ENCODE assay signal across 9 cellular contexts in genomic region chr17:76909971-76910760, GRCh38. TPM values are rescaled to one million over a fixed set of nuclear protein-coding genes. Genes with fewer than 3 reads are reported as not detected.
A peak's percentile ranks its signal among the peaks of the same experiment; 100 is the strongest.
DNase-seq lines count a peak whose midpoint lies in the region; ATAC-seq and TF ChIP-seq lines count a peak whose summit lies in the region.
"Had no signal": no experiment of that assay in that cellular context is flagged by ENCODE, and none has a peak within 500 bp of the region (broad histone marks: within the 10 kb centered on the region; RNA-seq: fewer than 3 reads in every experiment).

No MANE protein-coding gene starts in this region.

- CTCF ChIA-PET in A673 (lab: Charles Lee): no interaction called here

- BruUV-seq in A673 (replicated peaks; lab: Mats Ljungman, UMichigan): no TSS peak

- no peaks in the 10 kb centered on the region for H3K9me3 Mint-ChIP-seq in activated T-helper 1 cell treated with anti-CD3 and anti-CD28 coated beads, Interleukin-12 subunit alpha, Interleukin-12 subunit beta, Interleukin-2, Interleukin-4 antibody, amounts not matched to agents 30 ng/mL and 10 ng/mL and 1 ng/mL, durations not matched to agents 14 hours and 24 hours and 36 hours
- no peaks in the 10 kb centered on the region for H3K9me3 Mint-ChIP-seq in chondrocyte (ENCODE audit: low read depth)

- H3K4me3 Mint-ChIP-seq in activated T-helper 1 cell treated with anti-CD3 and anti-CD28 coated beads, Interleukin-12 subunit alpha, Interleukin-12 subunit beta, Interleukin-2, Interleukin-4 antibody, amounts not matched to agents 30 ng/mL and 10 ng/mL and 1 ng/mL, durations not matched to agents 14 hours and 24 hours and 36 hours: no peak overlapping the region
- H3K4me3 Mint-ChIP-seq in chondrocyte (ENCODE audit: unreplicated experiment): no peak overlapping the region
- H3K4me3 Mint-ChIP-seq: immature natural killer cell had no signal

- no peak for TF ChIP-seq CTCF in A673 (conservative IDR thresholded peaks at IDR 0.05; ENCODE audit: low read depth, low read length)
- TF ChIP-seq CTCF in chondrocyte (IDR thresholded peaks at IDR 0.05): no peak

- no peak overlapping the region for H3K4me3 ChIP-seq in A673 (ENCODE audit: low read depth, low read length, poor library complexity, severe bottlenecking)

- peaks cover 4% of the 10 kb centered on the region for H3K27me3 Mint-ChIP-seq in activated T-helper 1 cell treated with anti-CD3 and anti-CD28 coated beads, Interleukin-12 subunit alpha, Interleukin-12 subunit beta, Interleukin-2, Interleukin-4 antibody, amounts not matched to agents 30 ng/mL and 10 ng/mL and 1 ng/mL, durations not matched to agents 14 hours and 24 hours and 36 hours (ENCODE audit: insufficient read depth)
- H3K27me3 Mint-ChIP-seq in chondrocyte (ENCODE audit: low read depth): peaks cover 24% of the 10 kb centered on the region

- intact Hi-C loops in A673 (cut with micrococcal nuclease; ENCODE audit: unreplicated experiment): no loop called here
- intact Hi-C loops in activated T-helper 1 cell treated with anti-CD3 and anti-CD28 coated beads, Interleukin-12 subunit alpha, Interleukin-12 subunit beta, Interleukin-2, Interleukin-4 antibody, amounts not matched to agents 30 ng/mL and 10 ng/mL and 1 ng/mL, durations not matched to agents 14 hours and 24 hours and 36 hours (cut with micrococcal nuclease): no loop called here

- no peaks in the 10 kb centered on the region for H3K4me1 ChIP-seq in A673 (ENCODE audit: insufficient read depth, low read length, poor library complexity, severe bottlenecking)

- DNase-seq in A673 (ENCODE audit: low spot score): peak; percentile 41
- DNase-seq in HuH-7.5 (ENCODE audit: low spot score): peak; percentile 78
- DNase-seq in activated T-helper 1 cell treated with anti-CD3 and anti-CD28 coated beads, Interleukin-12 subunit alpha, Interleukin-12 subunit beta, Interleukin-2, Interleukin-4 antibody, amounts not matched to agents 30 ng/mL and 10 ng/mL and 1 ng/mL, durations not matched to agents 14 hours and 24 hours and 36 hours (ENCODE audit: low spot score): peak; percentile 35
- DNase-seq in hepatic stellate cell (ENCODE audit: low spot score): peak; percentile 63
- DNase-seq in stimulated activated CD4-positive, alpha-beta T cell treated with anti-CD3 and anti-CD28 coated beads, TNF-alpha, amount 100 ng/mL, for 24 hours (ENCODE audit: low read depth in 3 of 3): peak in 2 of 3 experiments; percentile 4 to 19
- no peak for DNase-seq in cortex of kidney (lab: John Stamatoyannopoulos, UW)
- DNase-seq in chondrocyte (ENCODE audit: low spot score): no peak

- H3K9me3 ChIP-seq in A673 (ENCODE audit: low read depth, low read length, poor library complexity, severe bottlenecking): no peaks in the 10 kb centered on the region

- POLR2A ChIA-PET in A673 (lab: Charles Lee; ENCODE audit: low non-redundant PET): no interaction called here

- no peaks in the 10 kb centered on the region for H3K27me3 ChIP-seq in A673 (replicated peaks; ENCODE audit: insufficient read depth, low read depth, low read length, poor library complexity)

- no peaks in the 10 kb centered on the region for H3K36me3 ChIP-seq in A673 (ENCODE audit: insufficient read depth, low read length, poor library complexity, severe bottlenecking)

- no peaks in the 10 kb centered on the region for H3K4me1 Mint-ChIP-seq in activated T-helper 1 cell treated with anti-CD3 and anti-CD28 coated beads, Interleukin-12 subunit alpha, Interleukin-12 subunit beta, Interleukin-2, Interleukin-4 antibody, amounts not matched to agents 30 ng/mL and 10 ng/mL and 1 ng/mL, durations not matched to agents 14 hours and 24 hours and 36 hours (ENCODE audit: low read depth)
- H3K4me1 Mint-ChIP-seq in chondrocyte (ENCODE audit: low read depth): no peaks in the 10 kb centered on the region
- H3K4me1 Mint-ChIP-seq: immature natural killer cell had no signal

- ATAC-seq in GM21528 (IDR thresholded peaks at IDR 0.05; ENCODE audit: low FRiP score, unreplicated experiment): no peak

- no peak overlapping the region for H3K27ac Mint-ChIP-seq in activated T-helper 1 cell treated with anti-CD3 and anti-CD28 coated beads, Interleukin-12 subunit alpha, Interleukin-12 subunit beta, Interleukin-2, Interleukin-4 antibody, amounts not matched to agents 30 ng/mL and 10 ng/mL and 1 ng/mL, durations not matched to agents 14 hours and 24 hours and 36 hours
- no peak overlapping the region for H3K27ac Mint-ChIP-seq in chondrocyte (ENCODE audit: unreplicated experiment)
- H3K27ac Mint-ChIP-seq: immature natural killer cell had no signal

- no peak overlapping the region for H3K27ac ChIP-seq in A673 (ENCODE audit: low read depth, low read length, poor library complexity, severe bottlenecking)

- no peaks in the 10 kb centered on the region for H3K36me3 Mint-ChIP-seq in activated T-helper 1 cell treated with anti-CD3 and anti-CD28 coated beads, Interleukin-12 subunit alpha, Interleukin-12 subunit beta, Interleukin-2, Interleukin-4 antibody, amounts not matched to agents 30 ng/mL and 10 ng/mL and 1 ng/mL, durations not matched to agents 14 hours and 24 hours and 36 hours (ENCODE audit: low read depth)
- no peaks in the 10 kb centered on the region for H3K36me3 Mint-ChIP-seq in chondrocyte (ENCODE audit: low read depth)

RNA-seq across cellular contexts. Expression of gene MGAT5B, which starts 42.0 kb away (rescaled TPM):
- total RNA-seq in A673 (2021): 1.1 and 3.7 TPM in 2 replicates
- total RNA-seq in activated T-helper 1 cell treated with anti-CD3 and anti-CD28 coated beads, Interleukin-12 subunit alpha, Interleukin-12 subunit beta, Interleukin-2, Interleukin-4 antibody, amounts not matched to agents 30 ng/mL and 10 ng/mL and 1 ng/mL, durations not matched to agents 14 hours and 24 hours and 36 hours: 0.81 and 1.2 TPM in 2 replicates
- total RNA-seq in chondrocyte: 0.20 to 0.33 TPM (median 0.31 TPM) in 3 replicates

Comparison
In these comparisons a context has a peak if more than half of its experiments do, and no peak if none do; other contexts are left out.
1. DNase-seq: peak in A673 (single experiment), HuH-7.5 (single experiment), activated T-helper 1 cell treated with anti-CD3 and anti-CD28 coated beads, Interleukin-12 subunit alpha, Interleukin-12 subunit beta, Interleukin-2, Interleukin-4 antibody, amounts not matched to agents 30 ng/mL and 10 ng/mL and 1 ng/mL, durations not matched to agents 14 hours and 24 hours and 36 hours (single experiment), hepatic stellate cell (single experiment) and stimulated activated CD4-positive, alpha-beta T cell treated with anti-CD3 and anti-CD28 coated beads, TNF-alpha, amount 100 ng/mL, for 24 hours (2 of 3); none in cortex of kidney (single experiment) and chondrocyte (single experiment).